ENCODE assay signal across 16 cellular contexts in the genomic region with DNA sequence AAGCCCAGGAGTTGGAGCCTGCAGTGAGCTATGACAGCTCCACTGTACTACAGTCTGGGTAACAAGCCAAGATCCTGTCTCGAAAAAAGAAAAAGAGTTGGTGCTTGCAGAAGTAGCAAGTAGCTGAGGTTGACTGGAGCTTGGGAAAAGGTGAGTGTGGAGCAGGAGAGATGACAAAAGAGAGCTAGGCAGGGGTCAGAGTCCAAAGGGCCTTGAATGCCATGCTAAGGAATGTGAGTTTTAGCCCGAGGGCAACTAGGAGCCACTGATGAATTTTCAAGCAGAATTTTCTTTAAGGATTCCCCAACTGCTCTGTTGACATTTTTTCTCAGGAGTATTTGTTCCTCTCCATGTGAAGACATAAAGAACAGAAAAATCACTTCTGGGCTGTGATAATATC. TPM values are rescaled to one million over a fixed set of nuclear protein-coding genes. Genes with fewer than 3 reads are reported as not detected.
DNase-seq lines count a peak whose midpoint lies in the region; ATAC-seq and TF ChIP-seq lines count a peak whose summit lies in the region.
"Had no signal": no experiment of that assay in that cellular context is flagged by ENCODE, and none has a peak within 500 bp of the region (broad histone marks: within the 10 kb centered on the region; RNA-seq: fewer than 3 reads in every experiment).

No MANE protein-coding gene starts in this region.

- no peaks in the 10 kb centered on the region for H3K27me3 ChIP-seq in SU-DHL-6 (ENCODE audit: low read length)
- H3K27me3 ChIP-seq: right lobe of liver, tibial nerve had no signal

- POLR2A ChIA-PET in activated CD4-positive, alpha-beta T cell treated with anti-CD3 and anti-CD28 coated beads for 36 hours (lab: Charles Lee), result interaction anchor here (0.6 kb wide), 1 partner anchor 307 kb away, joined by 3 read pairs; no protein-coding TSS in a partner anchor

- H3F3A ChIP-seq in SU-DHL-6 (ENCODE audit: insufficient read depth), result peaks cover 18% of the 10 kb centered on the region

- H3K4me3 Mint-ChIP-seq in activated CD4-positive, alpha-beta T cell treated with anti-CD3 and anti-CD28 coated beads for 36 hours, result no peak overlapping the region
- no peak overlapping the region for H3K4me3 Mint-ChIP-seq in immature natural killer cell

- in situ Hi-C loops in GM13976 (cut with MboI; ENCODE audit: low sequenced_read_pairs, unreplicated experiment), result no loop called here

- H4K20me1 ChIP-seq in SU-DHL-6 (ENCODE audit: low read depth, low read length), result no peaks in the 10 kb centered on the region; the same call in 1 of the 2 replicates

- intact Hi-C loops in activated CD4-positive, alpha-beta T cell treated with anti-CD3 and anti-CD28 coated beads for 36 hours (cut with DNase I, micrococcal nuclease), result loop anchor here in 1 of 2 experiments (5.0 to 10.0 kb wide), 2 partner anchors 501 to 643 kb away; a partner anchor contains a TSS

- no peak overlapping the region for H2AFZ ChIP-seq in SU-DHL-6 (ENCODE audit: low read depth, low read length, severe bottlenecking)

- no peaks in the 10 kb centered on the region for H3K9me3 Mint-ChIP-seq in activated CD4-positive, alpha-beta T cell treated with anti-CD3 and anti-CD28 coated beads for 36 hours (ENCODE audit: low read depth)
- no peaks in the 10 kb centered on the region for H3K9me3 Mint-ChIP-seq in immature natural killer cell

- H3K36me3 ChIP-seq in SU-DHL-6 (ENCODE audit: low read length), result no peaks in the 10 kb centered on the region
- H3K36me3 ChIP-seq: right lobe of liver had no signal

- peak overlapping the region; percentile 83 for H3K27ac ChIP-seq in SU-DHL-6 (ENCODE audit: low read depth, low read length)
- peak overlapping the region; percentile 4 for H3K27ac ChIP-seq in substantia nigra (ENCODE audit: low read depth, low read length, poor library complexity, severe bottlenecking)

- no peaks in the 10 kb centered on the region for H3K9me3 ChIP-seq in SU-DHL-6 (ENCODE audit: insufficient read depth, low read length)
- H3K9me3 ChIP-seq: right lobe of liver, tibial nerve had no signal

- H3K36me3 Mint-ChIP-seq in activated CD4-positive, alpha-beta T cell treated with anti-CD3 and anti-CD28 coated beads for 36 hours (ENCODE audit: low read depth), result peaks cover 9% of the 10 kb centered on the region
- H3K36me3 Mint-ChIP-seq in immature natural killer cell, result no peaks in the 10 kb centered on the region

- H3K27ac Mint-ChIP-seq in activated CD4-positive, alpha-beta T cell treated with anti-CD3 and anti-CD28 coated beads for 36 hours, result peak overlapping the region; percentile 40
- peak overlapping the region in 5 of 6 donors; percentile 17 to 95 (median 73) for H3K27ac Mint-ChIP-seq in immature natural killer cell

- H3K79me2 ChIP-seq in SU-DHL-6 (ENCODE audit: insufficient read depth, low read length), result peaks cover 72% of the 10 kb centered on the region

- no peak for ATAC-seq in activated CD4-positive, alpha-beta T cell treated with anti-CD3 and anti-CD28 coated beads for 36 hours
- ATAC-seq: HCT116 had no signal

- H3K27me3 Mint-ChIP-seq in activated CD4-positive, alpha-beta T cell treated with anti-CD3 and anti-CD28 coated beads for 36 hours, result no peaks in the 10 kb centered on the region
- H3K27me3 Mint-ChIP-seq in immature natural killer cell (ENCODE audit: low read depth in 3 of 3), result peaks cover 0 to 5% (median 2%) of the 10 kb centered on the region in 3 donors

- H3K9me2 ChIP-seq in SU-DHL-6 (replicated peaks; ENCODE audit: insufficient read depth, low read length), result no peaks in the 10 kb centered on the region

- TF ChIP-seq CTCF in SU-DHL-6 (IDR thresholded peaks at IDR 0.05; ENCODE audit: insufficient read depth, low read length, poor library complexity, severe bottlenecking), result no peak
- TF ChIP-seq CTCF in GM13976 (IDR thresholded peaks at IDR 0.05; ENCODE audit: borderline replicate concordance, control extremely low read depth, extremely low read depth, insufficient read depth, missing control alignments), result no peak

- DNase-seq in activated CD4-positive, alpha-beta T cell treated with anti-CD3 and anti-CD28 coated beads for 36 hours, result no peak
- DNase-seq in activated CD4-positive, alpha-beta T cell treated with anti-CD3 and anti-CD28 coated beads, Interleukin-2, amount 50 U/mL, for 48 hours, result no peak
- DNase-seq in immature natural killer cell (no peak), substantia nigra (lab: John Stamatoyannopoulos, UW) (no peak), glomerular visceral epithelial cell (ENCODE audit: extremely low spot score) (no peak), GM13976 (ENCODE audit: low spot score) (no peak), NCI-H82 (lab: John Stamatoyannopoulos, UW) (no peak)
- DNase-seq: activated naive CD4-positive, alpha-beta T cell; DMS79; NCI-H1930 had no signal

- CTCF ChIA-PET in activated CD4-positive, alpha-beta T cell treated with anti-CD3 and anti-CD28 coated beads for 36 hours (lab: Charles Lee), result interaction anchor here (0.5 to 1.5 kb wide), 3 partner anchors 9 to 549 kb away, joined by 3 to 5 read pairs (median 3); no protein-coding TSS in a partner anchor

- H3K4me1 Mint-ChIP-seq in activated CD4-positive, alpha-beta T cell treated with anti-CD3 and anti-CD28 coated beads for 36 hours, result peaks cover 45% of the 10 kb centered on the region
- H3K4me1 Mint-ChIP-seq in immature natural killer cell, result peaks cover 50 to 71% of the 10 kb centered on the region in 2 donors

- no peak overlapping the region for H3K9ac ChIP-seq in SU-DHL-6 (ENCODE audit: low read length)

- H3K4me3 ChIP-seq in SU-DHL-6 (ENCODE audit: insufficient read depth, low read length, poor library complexity, severe bottlenecking), result peak overlapping the region; percentile 3
- H3K4me3 ChIP-seq: right lobe of liver, tibial nerve had no signal

- H3K4me2 ChIP-seq in SU-DHL-6 (ENCODE audit: low read depth, low read length, poor library complexity, severe bottlenecking), result peak overlapping the region; percentile 86

RNA-seq across cellular contexts. Expression of a gene that starts 3.1 kb away (rescaled TPM):
- 10 to 100 TPM; 56.6 to 59.9 TPM for total RNA-seq in activated CD4-positive, alpha-beta T cell treated with anti-CD3 and anti-CD28 coated beads for 36 hours
- polyA plus RNA-seq in immature natural killer cell, result 10 to 100 TPM; 11.8 to 32.4 (median 12.1) TPM

RNA-seq across cellular contexts. Expression of a gene that starts 53.1 kb away (rescaled TPM):
- total RNA-seq in activated CD4-positive, alpha-beta T cell treated with anti-CD3 and anti-CD28 coated beads for 36 hours, result not detected
- polyA plus RNA-seq in immature natural killer cell, result not detected
- total RNA-seq: cerebellum, fibroblast of lung, tibial nerve had no signal
- polyA plus RNA-seq: fibroblast of lung had no signal
